Comparison of ENCODE assay signal across 30 cellular contexts in the genomic region with DNA sequence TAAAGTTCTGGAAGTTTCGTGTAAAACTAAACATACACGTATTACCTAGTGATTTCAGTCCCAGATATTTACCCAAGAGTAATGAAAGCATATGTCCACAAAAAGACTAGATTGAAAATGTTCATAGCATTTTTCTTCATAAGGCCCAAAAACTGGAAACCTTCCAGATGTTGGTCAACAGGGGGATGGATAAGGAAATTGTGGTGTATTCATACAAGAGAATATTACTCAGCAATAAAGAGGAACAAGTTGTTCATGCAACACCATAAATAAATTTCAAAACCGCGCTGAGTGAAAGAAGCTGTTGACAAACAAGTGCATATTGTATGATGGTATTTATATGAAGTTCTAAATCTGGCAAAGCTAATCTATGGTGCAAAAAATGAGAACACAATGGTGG.
"Had no signal": no experiment of that assay in that cellular context is flagged by ENCODE, and none has a peak within 500 bp of the region (broad histone marks: within the 10 kb centered on the region; RNA-seq: fewer than 3 reads in every experiment).

No MANE protein-coding gene starts in this region.

- H3K36me3 ChIP-seq: brain microvascular endothelial cell, pancreas, prostate gland, transverse colon had no signal

- H3K27ac ChIP-seq: brain microvascular endothelial cell, pancreas, prostate gland, testis, transverse colon, VCaP had no signal

- H3K9me3 ChIP-seq: pancreas, prostate gland, testis, transverse colon had no signal

- DNase-seq: activated CD4-positive, alpha-beta T cell treated with anti-CD3 and anti-CD28 coated beads for 4 hours; activated CD4-positive, alpha-beta T cell treated with anti-CD3 and anti-CD28 coated beads, Interleukin-2, amount 50 U/mL, for 4 hours; activated effector memory CD4-positive, alpha-beta T cell treated with anti-CD3 and anti-CD28 coated beads, Interleukin-2, amount 50 U/mL, for 16 hours; activated naive CD4-positive, alpha-beta T cell treated with anti-CD3 and anti-CD28 coated beads, Interleukin-2, amount 10 ng/mL, durations not matched to agents 7 days and 5 days; activated naive CD8-positive, alpha-beta T cell treated with anti-CD3 and anti-CD28 coated beads, Interleukin-2, amount 10 ng/mL, durations not matched to agents 7 days and 5 days; activated T-cell treated with anti-CD3 and anti-CD28 coated beads, Interleukin-2, amount 50 U/mL, for 1 hour; amniotic stem cell; brain microvascular endothelial cell; caudate nucleus; cortex of kidney; effector memory CD8-positive, alpha-beta T cell; foreskin fibroblast; head of caudate nucleus; hippocampal formation; kidney; left colon; mammary epithelial cell; naive thymus-derived CD8-positive, alpha-beta T cell; nucleus accumbens; pancreas; retina; stimulated activated CD4-positive, alpha-beta T cell treated with anti-CD3 and anti-CD28 coated beads, Interleukin-12 subunit alpha, Interleukin-12 subunit beta, amount 100 ng/mL, for 4 hours; stimulated activated CD4-positive, alpha-beta T cell treated with anti-CD3 and anti-CD28 coated beads, Interleukin-4, amount 100 ng/mL, for 1 hour; stimulated activated naive CD8-positive, alpha-beta T cell treated with anti-CD3 and anti-CD28 coated beads, Interleukin-15, Interleukin-2, amounts not matched to agents 100 U/mL and 50 U/mL, for 24 hours; testis; transverse colon had no signal

- H3K27me3 ChIP-seq: brain microvascular endothelial cell, pancreas, testis, transverse colon had no signal

- H3K4me3 ChIP-seq: pancreas, prostate gland, skin epidermis, testis, transverse colon had no signal

- H3K4me1 ChIP-seq: pancreas, prostate gland, testis, transverse colon had no signal

- ATAC-seq: effector memory CD8-positive, alpha-beta T cell; left colon; naive thymus-derived CD8-positive, alpha-beta T cell; pancreas; sciatic nerve; stimulated activated naive CD8-positive, alpha-beta T cell treated with anti-CD3 and anti-CD28 coated beads, Interleukin-15, Interleukin-2, amounts not matched to agents 100 U/mL and 50 U/mL, for 24 hours had no signal
